14 cellular contexts compared by ENCODE assay signal in the genomic region with DNA sequence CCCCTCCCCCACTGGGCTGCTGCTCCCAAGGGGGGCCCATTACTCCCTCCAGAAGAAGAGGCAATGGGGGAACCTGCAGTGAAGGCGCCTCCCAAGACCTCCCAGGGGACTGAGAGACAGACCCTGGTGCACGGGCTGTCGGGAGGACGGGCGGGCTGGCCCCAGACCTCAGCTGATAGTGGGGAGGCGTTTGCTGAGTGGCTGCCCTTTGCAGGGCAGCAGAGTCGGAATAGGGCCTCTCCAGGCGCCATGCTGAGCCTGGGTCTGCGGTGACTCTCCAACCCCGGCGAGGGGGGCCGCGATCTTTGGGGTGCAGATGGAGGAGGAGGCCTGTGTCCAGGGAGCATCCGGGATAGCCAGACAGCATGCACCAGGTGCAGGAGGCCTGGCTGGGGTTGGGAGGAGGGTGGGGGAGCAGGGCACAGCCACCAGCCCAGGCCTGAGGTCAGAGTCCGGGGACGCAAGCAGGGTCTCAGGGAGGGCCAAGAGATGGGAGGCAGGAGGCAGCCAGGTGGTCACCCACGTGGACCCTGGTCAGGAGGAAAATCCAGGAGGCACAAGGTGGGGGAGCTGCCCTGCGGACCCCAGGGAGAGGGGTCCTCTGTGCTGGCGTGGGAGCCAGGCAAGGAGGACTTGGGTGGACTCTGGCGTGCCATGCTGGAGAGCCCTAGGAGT. TPM values are rescaled to one million over a fixed set of nuclear protein-coding genes. Genes with fewer than 3 reads are reported as not detected.
DNase-seq lines count a peak whose midpoint lies in the region; ATAC-seq and TF ChIP-seq lines count a peak whose summit lies in the region.
"Had no signal": no experiment of that assay in that cellular context is flagged by ENCODE, and none has a peak within 500 bp of the region (broad histone marks: within the 10 kb centered on the region; RNA-seq: fewer than 3 reads in every experiment).

No MANE protein-coding gene starts in this region.

- CTCF ChIA-PET in A673 (lab: Charles Lee): interaction anchor here (0.6 kb wide), 1 partner anchor 109 kb away, joined by 3 read pairs; no protein-coding TSS in a partner anchor

- TF ChIP-seq CTCF in A673 (conservative IDR thresholded peaks at IDR 0.05; ENCODE audit: low read depth, low read length) (no peak), osteoblast (IDR thresholded peaks at IDR 0.05; ENCODE audit: extremely low read depth, low read depth, low read length) (no peak)

- H3K79me2 ChIP-seq in osteoblast (ENCODE audit: insufficient read depth, low read length): no peaks in the 10 kb centered on the region

- H3K27me3 ChIP-seq in A673 (replicated peaks; ENCODE audit: insufficient read depth, low read depth, low read length, poor library complexity): no peaks in the 10 kb centered on the region
- H3K27me3 ChIP-seq in osteoblast (ENCODE audit: insufficient read depth, low read length): no peaks in the 10 kb centered on the region

- intact Hi-C loops in A673 (cut with micrococcal nuclease; ENCODE audit: unreplicated experiment) (loop anchor here (10.0 kb wide), 1 partner anchor 158 kb away; no protein-coding TSS in a partner anchor), Right ventricle myocardium superior (cut with DNase I) (no loop called here)

- TF ChIP-seq EP300 in Ishikawa (IDR thresholded peaks at IDR 0.05; ENCODE audit: borderline replicate concordance): peak; percentile 27; the same call in 1 of the 2 replicates

- H3K4me3 ChIP-seq in A673 (ENCODE audit: low read depth, low read length, poor library complexity, severe bottlenecking) (peak overlapping the region; percentile 32), osteoblast (ENCODE audit: insufficient read depth, low read length) (peak overlapping the region; percentile 19)

- TF ChIP-seq RAD21 in Ishikawa (IDR thresholded peaks at IDR 0.05; ENCODE audit: low read depth): no peak

- H3K27ac ChIP-seq in A673 (ENCODE audit: low read depth, low read length, poor library complexity, severe bottlenecking): peak overlapping the region; percentile 68
- H3K27ac ChIP-seq in osteoblast (ENCODE audit: low read depth, low read length): no peak overlapping the region

- no peak for ATAC-seq in Right ventricle myocardium superior (ENCODE audit: poor library complexity)

- H2AFZ ChIP-seq in osteoblast (ENCODE audit: low read length): no peak overlapping the region

- POLR2A ChIA-PET in A673 (lab: Charles Lee; ENCODE audit: low non-redundant PET): no interaction called here

- H3K9me3 ChIP-seq in A673 (ENCODE audit: low read depth, low read length, poor library complexity, severe bottlenecking) (no peaks in the 10 kb centered on the region), osteoblast (ENCODE audit: low read depth, low read length) (no peaks in the 10 kb centered on the region)

- H3K4me1 ChIP-seq in A673 (ENCODE audit: insufficient read depth, low read length, poor library complexity, severe bottlenecking) (peaks cover 37% of the 10 kb centered on the region), osteoblast (ENCODE audit: insufficient read depth, low read length) (peaks cover 47% of the 10 kb centered on the region)

- BruUV-seq in A673 (replicated peaks; lab: Mats Ljungman, UMichigan): no TSS peak

- H3K36me3 ChIP-seq in A673 (ENCODE audit: insufficient read depth, low read length, poor library complexity, severe bottlenecking): no peaks in the 10 kb centered on the region
- H3K36me3 ChIP-seq in osteoblast (ENCODE audit: insufficient read depth, low read length): no peaks in the 10 kb centered on the region

- DNase-seq in A673 (ENCODE audit: low spot score): no peak
- DNase-seq in Right ventricle myocardium superior: peak; percentile 43
- peak; percentile 88 for DNase-seq in osteoblast (ENCODE audit: insufficient read length, low spot score, missing footprints)
- DNase-seq in NOMO-1 (lab: John Stamatoyannopoulos, UW; ENCODE audit: unreplicated experiment in 2 of 2): no peak
- DNase-seq in H4 (ENCODE audit: low spot score): no peak
- DNase-seq in stimulated activated naive CD4-positive, alpha-beta T cell treated with Interleukin-2 at 50 U/mL for 16 hours (lab: John Stamatoyannopoulos, UW): no peak
- no peak for DNase-seq in DMS153 treated with DMSO at 0.1 percent for 48 hours (lab: John Stamatoyannopoulos, UW; ENCODE audit: unreplicated experiment)
- DNase-seq: kidney glomerular epithelial cell, NCI-H1436 treated with DMSO at 0.1 percent for 48 hours, NCI-H748 treated with DMSO at 0.1 percent for 48 hours, SHP77 had no signal

- H4K20me1 ChIP-seq in osteoblast (ENCODE audit: insufficient read depth, low read length): no peaks in the 10 kb centered on the region

- H3K4me2 ChIP-seq in osteoblast (ENCODE audit: insufficient read depth, low read length): peak overlapping the region; percentile 23

TF ChIP-seq in Ishikawa, 13 proteins besides CTCF, POLR2A, EP300 and RAD21:
- TF ChIP-seq ZBTB7A (IDR thresholded peaks at IDR 0.05; ENCODE audit: low read depth) (no peak), EGR1 (IDR thresholded peaks at IDR 0.05) (no peak), YY1 (IDR thresholded peaks at IDR 0.05; ENCODE audit: low read depth) (0 out of 2 replicates have a peak, but pooled peaks have one; percentile 1), TEAD4 (IDR thresholded peaks at IDR 0.05) (no peak), CREB1 (IDR thresholded peaks at IDR 0.05; ENCODE audit: low read depth) (no peak), NFIC (IDR thresholded peaks at IDR 0.05) (no peak; the same call in 1 of the 2 replicates)
- TF ChIP-seq, protein P1, sequence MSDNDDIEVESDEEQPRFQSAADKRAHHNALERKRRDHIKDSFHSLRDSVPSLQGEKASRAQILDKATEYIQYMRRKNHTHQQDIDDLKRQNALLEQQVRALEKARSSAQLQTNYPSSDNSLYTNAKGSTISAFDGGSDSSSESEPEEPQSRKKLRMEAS (IDR thresholded peaks at IDR 0.05): no peak; the same call in 1 of the 2 replicates
TF ChIP-seq in Ishikawa: peak in this region for 1.

RNA-seq across cellular contexts. Expression of a gene that starts 11.0 kb away (rescaled TPM):
- total RNA-seq in A673 (2021) (not detected in 2 replicates), Right ventricle myocardium superior (not detected), osteoblast (under 0.01 TPM in 2 replicates)
- total RNA-seq in H4 (2014; rRNA removed; shearing (Covaris generic)): not detected in 2 replicates
- total RNA-seq: dermis blood vessel endothelial cell, neural crest cell had no signal

RNA-seq across cellular contexts. Expression of a gene that starts 21.2 kb away (rescaled TPM):
- total RNA-seq in A673 (2021): not detected in 2 replicates
- total RNA-seq in Right ventricle myocardium superior: not detected
- not detected in 2 replicates for total RNA-seq in osteoblast
- not detected in 2 replicates for total RNA-seq in H4 (2014; rRNA removed; shearing (Covaris generic))
- total RNA-seq: dermis blood vessel endothelial cell, neural crest cell had no signal

RNA-seq across cellular contexts. Expression of a gene that starts 48.5 kb away (rescaled TPM):
- total RNA-seq in A673 (2021): not detected in 2 replicates
- total RNA-seq in Right ventricle myocardium superior: not detected
- total RNA-seq in osteoblast: not detected in 2 replicates
- total RNA-seq in H4 (2014; rRNA removed; shearing (Covaris generic)): not detected in 2 replicates
- total RNA-seq: dermis blood vessel endothelial cell, neural crest cell had no signal

Comparison
In these comparisons a context has a peak if more than half of its experiments do, and no peak if none do; other contexts are left out.
1. DNase-seq: peak in Right ventricle myocardium superior (single experiment) and osteoblast (single experiment); none in A673 (single experiment), NOMO-1 (0 of 2), H4 (single experiment), stimulated activated naive CD4-positive, alpha-beta T cell treated with Interleukin-2 at 50 U/mL for 16 hours (single experiment) and DMS153 treated with DMSO at 0.1 percent for 48 hours (single experiment).